In the genomic region with DNA sequence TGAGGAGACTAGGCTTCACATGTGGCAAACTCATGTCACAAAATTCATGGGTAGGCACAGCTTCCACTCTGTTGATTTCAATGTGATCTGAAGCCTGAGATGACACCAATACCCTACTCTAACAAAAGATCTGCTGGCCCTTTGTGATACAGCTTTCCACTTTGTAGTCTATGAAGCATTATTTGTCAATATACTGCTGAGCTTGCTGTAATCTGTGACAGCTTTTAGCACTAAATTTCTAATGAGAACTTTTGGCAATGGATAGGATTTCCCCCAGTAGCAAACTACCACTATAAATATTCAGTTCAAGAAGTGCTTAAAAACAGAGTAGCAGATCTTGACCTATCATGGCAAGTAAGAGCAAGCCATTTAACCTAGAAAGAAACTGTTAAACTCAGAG, we compare ENCODE assay signal across 1 cellular context.
TF ChIP-seq lines count a peak whose summit lies in the region.

No MANE protein-coding gene starts in this region.

TF ChIP-seq in HepG2, 621 proteins besides CTCF, POLR2A, EP300 and RAD21:
- TF ChIP-seq MAFK (conservative IDR thresholded peaks at IDR 0.05 in 1 of 2, IDR thresholded peaks at IDR 0.05 in 1 of 2; ENCODE audit: low read length in 2 of 2) (peak; percentile 91 to 94), U2AF1 (optimal IDR thresholded peaks at IDR 0.05; ENCODE audit: low read depth, low read length) (no peak), ZNF350 (CRISPR knock-in tag; IDR thresholded peaks at IDR 0.05; ENCODE audit: borderline replicate concordance, low read depth) (no peak), MAFF (IDR thresholded peaks at IDR 0.05; ENCODE audit: low read depth, low read length) (peak; percentile 93), YEATS2 (CRISPR knock-in tag; IDR thresholded peaks at IDR 0.05; ENCODE audit: borderline replicate concordance) (no peak), SPEN (CRISPR knock-in tag; IDR thresholded peaks at IDR 0.05; ENCODE audit: low read depth) (no peak), PAWR (CRISPR knock-in tag; IDR thresholded peaks at IDR 0.05; ENCODE audit: borderline replicate concordance) (no peak), ZNF451 (CRISPR knock-in tag; IDR thresholded peaks at IDR 0.05) (no peak), ZNF780A (CRISPR knock-in tag; IDR thresholded peaks at IDR 0.05) (no peak)
TF ChIP-seq in HepG2: peak in this region for 2.
